ENCODE assay signal across 8 cellular contexts in the genomic region with DNA sequence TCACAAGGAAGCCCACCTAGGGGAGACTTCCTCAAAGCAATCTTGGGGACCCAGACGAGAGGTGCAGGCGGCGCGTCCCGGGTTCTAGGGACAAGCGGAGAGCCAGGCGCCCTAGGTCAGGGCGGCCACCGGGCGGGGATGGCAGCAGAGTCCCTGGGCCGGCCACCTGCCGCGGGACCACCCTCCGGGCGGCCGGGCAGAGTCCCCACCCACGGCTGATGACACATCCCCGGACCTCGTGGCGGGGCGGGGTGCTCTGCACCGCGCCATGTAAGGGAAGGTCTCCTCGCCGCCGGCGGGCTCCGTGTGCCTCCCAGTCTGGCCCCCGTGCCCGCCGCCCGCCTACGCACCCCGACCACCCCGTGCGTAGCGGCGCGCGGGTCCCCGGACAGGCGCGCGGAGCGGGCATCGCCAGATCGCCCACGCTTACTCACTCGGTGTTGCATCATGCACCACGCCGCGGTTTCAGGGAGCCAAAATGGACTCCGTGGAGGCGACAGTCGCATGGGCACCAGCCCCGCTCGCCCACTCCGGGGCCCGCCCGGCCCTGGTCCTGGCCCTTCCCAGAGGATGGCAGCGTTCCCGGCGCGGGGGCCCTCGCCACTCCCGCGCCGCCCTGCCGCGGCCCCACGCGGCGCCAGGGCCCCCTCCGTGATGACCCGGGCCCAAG. TPM values are rescaled to one million over a fixed set of nuclear protein-coding genes. Genes with fewer than 3 reads are reported as not detected.
DNase-seq lines count a peak whose midpoint lies in the region; ATAC-seq and TF ChIP-seq lines count a peak whose summit lies in the region.

No MANE protein-coding gene starts in this region.

- no peaks in the 10 kb centered on the region for H3K27me3 ChIP-seq in ascending aorta

- H3K4me3 ChIP-seq in ascending aorta: peak overlapping the region; percentile 93
- H3K4me3 ChIP-seq in iPS-11a (ENCODE audit: low read depth, low read length): peak overlapping the region; percentile 95
- peak overlapping the region; percentile 73 to 97 (median 88) for H3K4me3 ChIP-seq in skin epidermis

- peak overlapping the region; percentile 93 for H3K27ac ChIP-seq in ascending aorta
- peak overlapping the region; percentile 75 to 99 (median 92) for H3K27ac ChIP-seq in skin epidermis

- H3K4me3 Mint-ChIP-seq in T-helper 17 cell: peak overlapping the region; percentile 92

- peaks cover 0 to 2% of the 10 kb centered on the region in 2 donors for H3K4me1 ChIP-seq in ascending aorta

- peaks cover 41% of the 10 kb centered on the region for H3K4me1 Mint-ChIP-seq in T-helper 17 cell

- ATAC-seq in GM19467 (IDR thresholded peaks at IDR 0.05; ENCODE audit: unreplicated experiment) (peak; percentile 35), HG03571 (IDR thresholded peaks at IDR 0.05; ENCODE audit: unreplicated experiment) (peak; percentile 35), T-helper 17 cell (peak; percentile 38)

- TF ChIP-seq CTCF in ascending aorta (IDR thresholded peaks at IDR 0.05): no peak

- DNase-seq in D341Med (ENCODE audit: low spot score) (peak; percentile 73), T-helper 17 cell (peak; percentile 17 to 39 (median 37)), ascending aorta (ENCODE audit: low spot score in 2 of 2) (peak; percentile 33 to 90), NCI-H446 treated with DMSO at 0.1 percent for 48 hours (lab: John Stamatoyannopoulos, UW) (no peak)

- H3K9me3 ChIP-seq in T-helper 17 cell (ENCODE audit: control insufficient read depth, low read length, poor library complexity, severe bottlenecking) (no peaks in the 10 kb centered on the region), ascending aorta (no peaks in the 10 kb centered on the region)

- H3K27ac Mint-ChIP-seq in T-helper 17 cell: peak overlapping the region; percentile 90

- intact Hi-C loops in ascending aorta (cut with DNase I): loop anchor here (1.0 to 10.0 kb wide), 11 partner anchors 73 to 1970 kb away; a partner anchor contains a TSS

- H3K36me3 ChIP-seq in ascending aorta: no peaks in the 10 kb centered on the region

- peaks cover 11% of the 10 kb centered on the region for H3K27me3 Mint-ChIP-seq in T-helper 17 cell

- H3K36me3 Mint-ChIP-seq in T-helper 17 cell (ENCODE audit: low read depth): no peaks in the 10 kb centered on the region

RNA-seq across cellular contexts. Expression of a gene that starts 0.6 kb away (rescaled TPM):
- total RNA-seq in T-helper 17 cell (10 to 100 TPM; 15.5 to 28.3 TPM), ascending aorta (17.2 TPM)
